Comparison of ENCODE assay signal across 8 cellular contexts in the genomic region with DNA sequence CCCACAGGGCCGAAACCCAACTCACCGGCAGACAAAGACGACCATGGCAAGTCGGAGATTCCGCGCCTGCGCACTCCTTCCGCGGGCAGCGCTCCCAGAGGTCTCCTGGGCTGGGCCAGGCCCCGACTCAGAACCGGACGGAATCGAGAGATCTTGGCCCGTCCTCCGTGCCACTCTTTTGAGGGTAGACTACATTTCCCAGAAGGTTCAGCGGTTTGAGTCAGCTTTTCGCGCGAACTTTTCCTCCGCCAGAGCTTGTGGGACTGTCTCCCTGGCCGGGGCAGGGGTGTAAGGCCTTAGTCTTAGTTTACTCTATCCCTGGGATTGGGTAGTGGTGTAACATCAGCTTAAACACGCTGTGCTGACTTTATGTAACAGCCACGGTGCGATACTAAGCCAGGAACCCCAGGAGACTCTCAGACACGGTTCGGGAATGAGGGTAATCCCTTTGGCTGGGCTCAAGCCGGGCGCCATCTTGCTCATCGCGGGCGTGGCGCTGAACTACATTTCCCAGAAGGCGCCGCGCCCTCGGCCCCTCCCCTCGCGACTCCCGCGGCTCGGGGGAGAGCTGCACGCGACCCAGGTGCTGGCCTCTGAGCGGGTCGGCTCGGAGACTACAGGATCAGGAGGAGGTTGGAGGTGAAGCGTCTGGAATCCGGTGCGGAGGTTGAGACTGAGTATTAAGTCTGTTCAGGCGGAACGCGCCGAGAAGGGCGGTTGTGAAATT. TPM values are rescaled to one million over a fixed set of nuclear protein-coding genes. Genes with fewer than 3 reads are reported as not detected.
A peak's percentile ranks its signal among the peaks of the same experiment; 100 is the strongest.
DNase-seq lines count a peak whose midpoint lies in the region; ATAC-seq and TF ChIP-seq lines count a peak whose summit lies in the region.

A gene (minus strand): TSS at position 78 of the 727 bp plus-strand sequence. CDS start 13,033 bp downstream, outside the sequence.

- peak within 1 kb of the TSS; percentile 93 for H3K4me2 ChIP-seq in SU-DHL-6 (ENCODE audit: low read depth, low read length, poor library complexity, severe bottlenecking)

- H3F3A ChIP-seq in SU-DHL-6 (ENCODE audit: insufficient read depth): peaks cover 5% of the 10 kb centered on the region; the same call in 1 of the 2 replicates

- peak within 1 kb of the TSS; percentile 98 for H2AFZ ChIP-seq in SU-DHL-6 (ENCODE audit: low read depth, low read length, severe bottlenecking)

- H3K9ac ChIP-seq in SU-DHL-6 (ENCODE audit: low read length): peak within 1 kb of the TSS; percentile 82

- H3K4me1 Mint-ChIP-seq in activated naive CD8-positive, alpha-beta T cell treated with anti-CD3 and anti-CD28 coated beads, Interleukin-2, amount 50 U/mL, for 24 hours: peaks cover 21% of the 10 kb centered on the region

- H3K27ac ChIP-seq in SU-DHL-6 (ENCODE audit: low read depth, low read length): peak within 1 kb of the TSS; percentile 72
- H3K27ac ChIP-seq in ovary: peak within 1 kb of the TSS; percentile 94
- peak within 1 kb of the TSS; percentile 88 to 91 (median 89) for H3K27ac ChIP-seq in thyroid gland

- DNase-seq in GM10266 (ENCODE audit: extremely low spot score) (peak; percentile 88), NCI-H1417 (lab: John Stamatoyannopoulos, UW) (peak; percentile 96 to 97 (median 97)), Right ventricle myocardium superior (peak; percentile 98), ovary (peak; percentile 97 to 98 (median 97)), thyroid gland (peak; percentile 98 to 99)
- peak; percentile 93 for DNase-seq in activated naive CD8-positive, alpha-beta T cell treated with anti-CD3 and anti-CD28 coated beads, Interleukin-2, amount 50 U/mL, for 24 hours

- no peaks in the 10 kb centered on the region for H4K20me1 ChIP-seq in SU-DHL-6 (ENCODE audit: low read depth, low read length)

- H3K9me3 Mint-ChIP-seq in activated naive CD8-positive, alpha-beta T cell treated with anti-CD3 and anti-CD28 coated beads, Interleukin-2, amount 50 U/mL, for 24 hours: peaks cover 42% of the 10 kb centered on the region

- peaks cover 65% of the 10 kb centered on the region for H3K36me3 Mint-ChIP-seq in activated naive CD8-positive, alpha-beta T cell treated with anti-CD3 and anti-CD28 coated beads, Interleukin-2, amount 50 U/mL, for 24 hours (ENCODE audit: low read depth)

- no peaks in the 10 kb centered on the region for H3K9me2 ChIP-seq in SU-DHL-6 (replicated peaks; ENCODE audit: insufficient read depth, low read length)

- peaks cover 6% of the 10 kb centered on the region for H3K4me1 ChIP-seq in ovary (ENCODE audit: insufficient read depth)
- H3K4me1 ChIP-seq in thyroid gland: peaks cover 3 to 18% of the 10 kb centered on the region in 2 donors

- H3K27me3 ChIP-seq in SU-DHL-6 (ENCODE audit: low read length) (no peaks in the 10 kb centered on the region), ovary (no peaks in the 10 kb centered on the region), thyroid gland (no peaks in the 10 kb centered on the region)

- WGBS in ovary, 3 donors: 0 to 1% (median 0%) methylated on average over 46 to 55 of the region's 55 CpGs
- 1% methylated on average over 24 to 32 of the region's 55 CpGs for WGBS in thyroid gland, 2 donors

- intact Hi-C loops in Right ventricle myocardium superior (cut with DNase I): no loop called here
- intact Hi-C loops in ovary (cut with DNase I): no loop called here
- intact Hi-C loops in thyroid gland (cut with DNase I): no loop called here

- TF ChIP-seq POLR2A in ovary (IDR thresholded peaks at IDR 0.05) (peak; percentile 59), thyroid gland (IDR thresholded peaks at IDR 0.05) (peak in 1 of 2 donors; percentile 65)

- peaks cover 5% of the 10 kb centered on the region; the same call in 1 of the 2 replicates for H3K36me3 ChIP-seq in SU-DHL-6 (ENCODE audit: low read length)
- H3K36me3 ChIP-seq in ovary: no peaks in the 10 kb centered on the region
- H3K36me3 ChIP-seq in thyroid gland: peaks cover 0 to 5% of the 10 kb centered on the region in 2 donors

- TF ChIP-seq CTCF in GM10266 (IDR thresholded peaks at IDR 0.05; ENCODE audit: control insufficient read depth, insufficient read depth, low read depth, missing control alignments) (no peak), SU-DHL-6 (IDR thresholded peaks at IDR 0.05; ENCODE audit: insufficient read depth, low read length, poor library complexity, severe bottlenecking) (no peak), ovary (IDR thresholded peaks at IDR 0.05) (no peak), thyroid gland (IDR thresholded peaks at IDR 0.05) (peak in 1 of 6 experiments; percentile 1)

- peak within 1 kb of the TSS; percentile 65 for H3K4me3 ChIP-seq in SU-DHL-6 (ENCODE audit: insufficient read depth, low read length, poor library complexity, severe bottlenecking)
- H3K4me3 ChIP-seq in ovary: peak within 1 kb of the TSS; percentile 82
- H3K4me3 ChIP-seq in thyroid gland (replicated peaks in 1 of 3): peak within 1 kb of the TSS; percentile 43 to 74 (median 69)

- H3K27me3 Mint-ChIP-seq in activated naive CD8-positive, alpha-beta T cell treated with anti-CD3 and anti-CD28 coated beads, Interleukin-2, amount 50 U/mL, for 24 hours: no peaks in the 10 kb centered on the region

- peaks cover 53% of the 10 kb centered on the region for H3K79me2 ChIP-seq in SU-DHL-6 (ENCODE audit: insufficient read depth, low read length)

- H3K27ac Mint-ChIP-seq in activated naive CD8-positive, alpha-beta T cell treated with anti-CD3 and anti-CD28 coated beads, Interleukin-2, amount 50 U/mL, for 24 hours: peak within 1 kb of the TSS; percentile 98

- ATAC-seq in HG02642 (IDR thresholded peaks at IDR 0.05; ENCODE audit: poor library complexity, unreplicated experiment) (peak; percentile 90), Right ventricle myocardium superior (ENCODE audit: poor library complexity) (peak; percentile 99)
- ATAC-seq in activated naive CD8-positive, alpha-beta T cell treated with anti-CD3 and anti-CD28 coated beads, Interleukin-2, amount 50 U/mL, for 24 hours: peak; percentile 97

- no peak for TF ChIP-seq EP300 in ovary (IDR thresholded peaks at IDR 0.05)

- H3K9me3 ChIP-seq in SU-DHL-6 (ENCODE audit: insufficient read depth, low read length): peaks cover under 1% of the 10 kb centered on the region; the same call in 1 of the 2 replicates
- H3K9me3 ChIP-seq in ovary: peaks cover 0 to 18% of the 10 kb centered on the region in 2 donors
- no peaks in the 10 kb centered on the region for H3K9me3 ChIP-seq in thyroid gland

- H3K4me3 Mint-ChIP-seq in activated naive CD8-positive, alpha-beta T cell treated with anti-CD3 and anti-CD28 coated beads, Interleukin-2, amount 50 U/mL, for 24 hours: peak within 1 kb of the TSS; percentile 99

RNA-seq across cellular contexts. Expression of the gene that starts here (rescaled TPM):
- total RNA-seq in Right ventricle myocardium superior: 7.6 TPM
- 10 to 100 TPM in 6 of 7 donors, 1 to 10 TPM in 1; 9.4 to 19.0 (median 12.2) TPM for total RNA-seq in ovary
- polyA plus RNA-seq in ovary: 1 to 10 TPM; 6.1 to 8.1 TPM
- 10 to 100 TPM; 17.3 to 23.4 (median 17.8) TPM for total RNA-seq in thyroid gland

Comparison
In these comparisons a context has a peak if more than half of its experiments do, and no peak if none do; other contexts are left out.
1. Peak in every context shown above with its lines: DNase-seq, ATAC-seq, H3K4me3 ChIP-seq and H3K27ac ChIP-seq.